Comparison of ENCODE assay signal across 24 cellular contexts in the genomic region with DNA sequence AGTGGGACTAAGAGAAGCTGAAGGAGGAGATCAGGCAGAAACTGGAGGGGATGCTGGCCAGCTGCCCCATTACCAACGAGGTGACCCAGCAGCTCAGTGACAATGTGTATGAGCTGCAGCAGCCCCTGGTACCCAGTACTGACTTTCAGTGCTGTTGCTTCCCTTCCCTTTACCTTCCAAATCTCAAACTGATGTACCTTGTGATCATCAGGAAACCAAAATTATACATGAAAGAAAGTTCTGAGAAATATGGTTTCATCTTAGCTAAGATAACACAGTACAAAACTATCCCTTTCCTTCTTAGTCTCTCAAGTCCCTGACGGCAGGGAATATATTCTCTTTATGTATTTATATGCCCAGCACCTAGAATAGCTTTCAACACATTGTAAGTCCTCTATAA.
"Had no signal": no experiment of that assay in that cellular context is flagged by ENCODE, and none has a peak within 500 bp of the region (broad histone marks: within the 10 kb centered on the region; RNA-seq: fewer than 3 reads in every experiment).

No MANE protein-coding gene starts in this region.

- H3K4me3 Mint-ChIP-seq: mesothelial cell of epicardium; naive B cell; stimulated activated memory B cell treated with anti-CD40 and anti-IgM and Interleukin-4, amounts not matched to agents 10 μg/mL and 1 μg/mL and 100 μg/mL, for 72 hours; stimulated activated naive CD8-positive, alpha-beta T cell treated with anti-CD3 and anti-CD28 coated beads, Interleukin-15, amount 100 ng/mL, for 72 hours had no signal

- H3K4me1 ChIP-seq: left ventricle myocardium inferior, right atrium auricular region, tibial nerve, upper lobe of left lung, vagina had no signal

- ATAC-seq: natural killer cell treated with Interleukin-12 subunit alpha and Interleukin-12 subunit beta and Interleukin-15 and Interleukin-18, amount 100 ng/mL, for 72 hours; right lobe of liver; stimulated activated naive CD8-positive, alpha-beta T cell treated with anti-CD3 and anti-CD28 coated beads, Interleukin-15, amount 100 ng/mL, for 72 hours had no signal

- DNase-seq: hypothalamus; islet precursor cell; left ventricle myocardium inferior; mesendoderm; naive B cell; ovary; right lobe of liver; stimulated activated CD4-positive, alpha-beta T cell treated with anti-CD3 and anti-CD28 coated beads, Interleukin-1b, Interleukin-23, amount 100 ng/mL, for 48 hours; stimulated activated CD4-positive, alpha-beta T cell treated with anti-CD3 and anti-CD28 coated beads, Interleukin-2, amount 100 ng/mL, for 48 hours; stimulated activated CD4-positive, alpha-beta T cell treated with anti-CD3 and anti-CD28 coated beads, Interleukin-4, amount 100 ng/mL, for 4 hours; stimulated activated CD8-positive, alpha-beta memory T cell treated with anti-CD3 and anti-CD28 coated beads, Interleukin-4, amount 100 ng/mL, for 48 hours; stimulated activated naive CD4-positive, alpha-beta T cell treated with Interleukin-2 at 50 U/mL for 16 hours; stimulated activated naive CD8-positive, alpha-beta T cell treated with anti-CD3 and anti-CD28 coated beads, Interleukin-15, amount 100 ng/mL, for 72 hours; substantia nigra; upper lobe of left lung had no signal

- H3K27me3 Mint-ChIP-seq: progenitor cell of endocrine pancreas had no signal

- H3K4me3 ChIP-seq: left ventricle myocardium inferior, lung, ovary, right atrium auricular region, right lobe of liver, smooth muscle cell, tibial nerve, upper lobe of left lung, vagina had no signal

- H3K36me3 ChIP-seq: left ventricle myocardium inferior, ovary, right atrium auricular region, right lobe of liver, tibial nerve, upper lobe of left lung, vagina had no signal

- H3K27ac Mint-ChIP-seq: mesothelial cell of epicardium; natural killer cell treated with Interleukin-12 subunit alpha and Interleukin-12 subunit beta and Interleukin-15 and Interleukin-18, amount 100 ng/mL, for 72 hours; progenitor cell of endocrine pancreas; stimulated activated memory B cell treated with anti-CD40 and anti-IgM and Interleukin-4, amounts not matched to agents 10 μg/mL and 1 μg/mL and 100 μg/mL, for 72 hours had no signal

- H3K36me3 Mint-ChIP-seq: naive B cell; stimulated activated memory B cell treated with anti-CD40 and anti-IgM and Interleukin-4, amounts not matched to agents 10 μg/mL and 1 μg/mL and 100 μg/mL, for 72 hours had no signal

- H3K9me3 ChIP-seq: ovary, vagina had no signal

- H3K4me1 Mint-ChIP-seq: naive B cell; stimulated activated memory B cell treated with anti-CD40 and anti-IgM and Interleukin-4, amounts not matched to agents 10 μg/mL and 1 μg/mL and 100 μg/mL, for 72 hours had no signal

- H3K27ac ChIP-seq: left ventricle myocardium inferior, ovary, right atrium auricular region, right lobe of liver, tibial nerve, upper lobe of left lung, vagina had no signal

- H3K9me3 Mint-ChIP-seq: natural killer cell treated with Interleukin-12 subunit alpha and Interleukin-12 subunit beta and Interleukin-15 and Interleukin-18, amount 100 ng/mL, for 72 hours had no signal

- H3K27me3 ChIP-seq: ovary, right atrium auricular region, right lobe of liver, tibial nerve, upper lobe of left lung, vagina had no signal
